In genomic region chr10:114623661-114624294, GRCh38 we compare ENCODE assay signal across 8 cellular contexts. TPM values are rescaled to one million over a fixed set of nuclear protein-coding genes. Genes with fewer than 3 reads are reported as not detected.
A peak's percentile ranks its signal among the peaks of the same experiment; 100 is the strongest.
DNase-seq lines count a peak whose midpoint lies in the region; ATAC-seq and TF ChIP-seq lines count a peak whose summit lies in the region.

No MANE protein-coding gene starts in this region.

- no peaks in the 10 kb centered on the region for H3K9me2 ChIP-seq in HCT116 (ENCODE audit: insufficient read depth)

- intact Hi-C loops in HCT116 (cut with micrococcal nuclease), result no loop called here

- CTCF ChIA-PET in HCT116 (lab: Charles Lee), result no interaction called here

- H2AFZ ChIP-seq in HCT116 (ENCODE audit: low read depth, low read length, poor library complexity, severe bottlenecking), result no peak overlapping the region

- peak overlapping the region; percentile 71 for H3K4me2 ChIP-seq in HCT116 (ENCODE audit: low read length)

- no peaks in the 10 kb centered on the region for H3K79me2 ChIP-seq in HCT116 (ENCODE audit: insufficient read depth, low read length)

- no TSS peak for BruUV-seq in HCT116 (replicated peaks; lab: Mats Ljungman, UMichigan)

- POLR2A ChIA-PET in HCT116 (lab: Charles Lee), result interaction anchor here (0.9 kb wide), 1 partner anchor 10 kb away, joined by 4 read pairs; no protein-coding TSS in a partner anchor

- RAD21 ChIA-PET in HCT116 (lab: Charles Lee; ENCODE audit: low non-redundant PET in 1 of 2, low total read pairs in 2 of 2, uncharacterized antibody in 2 of 2, unreplicated experiment in 2 of 2), result interaction anchor here in 1 of 2 experiments (0.8 kb wide), 1 partner anchor 71 kb away, joined by 3 read pairs; no protein-coding TSS in a partner anchor

- H3K4me3 ChIP-seq in HCT116 (replicated peaks in 1 of 2; ENCODE audit: low read depth in 1 of 2, low read length in 2 of 2) (peak overlapping the region in 1 of 2 experiments; percentile 26; a peak in 2 of 4 replicates), SJSA1 (no peak overlapping the region), stomach smooth muscle (ENCODE audit: low read length in 2 of 2) (no peak overlapping the region)

- H3K4me1 ChIP-seq in HCT116 (ENCODE audit: control insufficient read depth in 1 of 2, insufficient read depth in 2 of 2, low read length in 2 of 2) (peaks cover 39 to 47% of the 10 kb centered on the region in 2 experiments), SJSA1 (replicated peaks) (peaks cover 39% of the 10 kb centered on the region), stomach smooth muscle (ENCODE audit: control insufficient read depth, insufficient read depth, low read length) (peaks cover 22% of the 10 kb centered on the region)

- ATAC-seq in HCT116 (peak; percentile 85), HG03196 (IDR thresholded peaks at IDR 0.05; ENCODE audit: unreplicated experiment) (no peak)

- DNase-seq in HCT116 (ENCODE audit: low read depth, low spot score) (peak; percentile 59), SJSA1 (ENCODE audit: low read depth in 1 of 2, low spot score in 2 of 2) (peak; percentile 80 to 93), glomerular endothelial cell (ENCODE audit: extremely low read depth, low read depth, low spot score) (peak; percentile 51), SK-N-DZ (ENCODE audit: low spot score) (no peak), NCI-H1105 (lab: John Stamatoyannopoulos, UW) (no peak)
- no peak for DNase-seq in activated CD8-positive, alpha-beta memory T cell treated with anti-CD3 and anti-CD28 coated beads, Interleukin-2, amount 50 U/mL, for 48 hours

- no peak for TF ChIP-seq RAD21 in HCT116 (IDR thresholded peaks at IDR 0.05; ENCODE audit: low read depth)

- H3K9me3 ChIP-seq in HCT116 (ENCODE audit: control insufficient read depth in 1 of 2, insufficient read depth in 1 of 2, low read depth in 1 of 2, low read length in 2 of 2) (no peaks in the 10 kb centered on the region), SJSA1 (replicated peaks) (peaks cover 3% of the 10 kb centered on the region; the same call in 1 of the 2 replicates), stomach smooth muscle (ENCODE audit: control insufficient read depth in 2 of 2, low read length in 2 of 2) (no peaks in the 10 kb centered on the region)

- no peak for TF ChIP-seq CTCF in HCT116 (IDR thresholded peaks at IDR 0.05 in 2 of 3, conservative IDR thresholded peaks at IDR 0.05 in 1 of 3; ENCODE audit: borderline replicate concordance in 1 of 3, insufficient read depth in 1 of 3, low read depth in 2 of 3, low read length in 2 of 3)

- H3K27ac ChIP-seq in HCT116 (ENCODE audit: low read depth, low read length) (peak overlapping the region; percentile 53), SJSA1 (peak overlapping the region; percentile 51), stomach smooth muscle (ENCODE audit: low read length) (peak overlapping the region; percentile 7)

- H3K27me3 ChIP-seq in HCT116 (ENCODE audit: insufficient read depth, low read length) (no peaks in the 10 kb centered on the region), SJSA1 (replicated peaks) (no peaks in the 10 kb centered on the region), stomach smooth muscle (ENCODE audit: control insufficient read depth in 1 of 2, insufficient read depth in 2 of 2, low read length in 2 of 2) (no peaks in the 10 kb centered on the region)

- TF ChIP-seq POLR2A in HCT116 (IDR thresholded peaks at IDR 0.05; ENCODE audit: borderline replicate concordance, extremely low read depth, insufficient read depth, insufficient read length), result no peak

- H4K20me1 ChIP-seq in HCT116 (ENCODE audit: insufficient read depth), result no peaks in the 10 kb centered on the region

- H3K9ac ChIP-seq in HCT116 (ENCODE audit: low read length) (no peak overlapping the region), stomach smooth muscle (ENCODE audit: low read length in 2 of 2) (no peak overlapping the region)

- no peaks in the 10 kb centered on the region for H3K36me3 ChIP-seq in HCT116 (ENCODE audit: control insufficient read depth in 1 of 2, insufficient read depth in 2 of 2, low read length in 2 of 2)
- H3K36me3 ChIP-seq in SJSA1, result peaks cover 5% of the 10 kb centered on the region
- H3K36me3 ChIP-seq in stomach smooth muscle (ENCODE audit: control insufficient read depth in 2 of 2, insufficient read depth in 2 of 2, low read length in 2 of 2), result no peaks in the 10 kb centered on the region

TF ChIP-seq in HCT116, 20 proteins besides CTCF, POLR2A, EP300 and RAD21:
- TF ChIP-seq ATF3 (IDR thresholded peaks at IDR 0.05), result peak; percentile 48; the same call in 1 of the 2 replicates
- TF ChIP-seq CBX3 (IDR thresholded peaks at IDR 0.05; ENCODE audit: low read depth), result peak; percentile 64
- no peak for TF ChIP-seq YY1 (IDR thresholded peaks at IDR 0.05; ENCODE audit: extremely low read depth, insufficient replicate concordance, low read depth, low read length)
- TF ChIP-seq ELF1 (IDR thresholded peaks at IDR 0.05; ENCODE audit: borderline replicate concordance, low read depth), result no peak
- no peak for TF ChIP-seq EZH2 (IDR thresholded peaks at IDR 0.05)
- TF ChIP-seq POLR2AphosphoS5 (IDR thresholded peaks at IDR 0.05; ENCODE audit: low read depth, low read length), result peak; percentile 39; the same call in 1 of the 2 replicates
- TF ChIP-seq REST (IDR thresholded peaks at IDR 0.05; ENCODE audit: low read depth), result no peak
- no peak; the same call in 1 of the 2 replicates for TF ChIP-seq EGR1 (IDR thresholded peaks at IDR 0.05; ENCODE audit: low read depth)
- TF ChIP-seq JUND (IDR thresholded peaks at IDR 0.05), result peak; percentile 91
- TF ChIP-seq SIN3A (IDR thresholded peaks at IDR 0.05; ENCODE audit: low read depth), result no peak
- peak; percentile 50 for TF ChIP-seq TCF7L2 (IDR thresholded peaks at IDR 0.05; ENCODE audit: borderline replicate concordance, extremely low read depth, insufficient read depth, insufficient read length)
- peak; percentile 51 for TF ChIP-seq SRF (IDR thresholded peaks at IDR 0.05; ENCODE audit: low read depth)
- peak; percentile 50; the same call in 1 of the 2 replicates for TF ChIP-seq CEBPB (IDR thresholded peaks at IDR 0.05; ENCODE audit: low read depth)
- peak; percentile 71 for TF ChIP-seq SP1 (IDR thresholded peaks at IDR 0.05; ENCODE audit: low read depth)
- TF ChIP-seq FOSL1 (IDR thresholded peaks at IDR 0.05; ENCODE audit: low read depth), result peak; percentile 90
- TF ChIP-seq ZFX (IDR thresholded peaks at IDR 0.05), result no peak
- peak; percentile 21 for TF ChIP-seq ZBTB33 (IDR thresholded peaks at IDR 0.05; ENCODE audit: extremely low read depth, insufficient replicate concordance, low read length)

RNA-seq across cellular contexts. Expression of gene ABLIM1, which starts 34.3 kb away (rescaled TPM):
- total RNA-seq in HCT116 (2021; ENCODE audit: unreplicated experiment) (96.2 TPM), glomerular endothelial cell (25.4 and 87.4 TPM in 2 replicates)
- polyA plus RNA-seq in HCT116 (2012), result 35.7 and 41.2 TPM in 2 replicates
- total RNA-seq in SJSA1 (2014; rRNA removed; shearing (Covaris generic)), result 5.4 and 10.4 TPM in 2 replicates
- 21.0 and 33.7 TPM in 2 replicates for polyA plus RNA-seq in SK-N-DZ (2014; cell fraction: cytosol; rRNA removed)
- polyA plus RNA-seq in SK-N-DZ (2014; cell fraction: nucleus; rRNA removed), result 11.5 and 20.8 TPM in 2 replicates

Comparison
In these comparisons a context has a peak if more than half of its experiments do, and no peak if none do; other contexts are left out.
1. DNase-seq: peak in HCT116 (single experiment), SJSA1 (2 of 2) and glomerular endothelial cell (single experiment); none in activated CD8-positive, alpha-beta memory T cell treated with anti-CD3 and anti-CD28 coated beads, Interleukin-2, amount 50 U/mL, for 48 hours (single experiment), SK-N-DZ (single experiment) and NCI-H1105 (single experiment).
2. Peak in every context shown above with its lines, with median percentiles within 50 percentile points of each other: H3K27ac ChIP-seq.